In genomic region chr12:109995703-109996482, GRCh38 we compare ENCODE assay signal across 1 cellular context.
TF ChIP-seq lines count a peak whose summit lies in the region.

GIT2 (minus strand) TSS chr12:109996368; CDS start chr12:109996224, 144 bp downstream.

TF ChIP-seq in K562, 482 proteins besides CTCF, POLR2A, EP300 and RAD21 (continued from another document and continues in another):
- TF ChIP-seq, protein P1, sequence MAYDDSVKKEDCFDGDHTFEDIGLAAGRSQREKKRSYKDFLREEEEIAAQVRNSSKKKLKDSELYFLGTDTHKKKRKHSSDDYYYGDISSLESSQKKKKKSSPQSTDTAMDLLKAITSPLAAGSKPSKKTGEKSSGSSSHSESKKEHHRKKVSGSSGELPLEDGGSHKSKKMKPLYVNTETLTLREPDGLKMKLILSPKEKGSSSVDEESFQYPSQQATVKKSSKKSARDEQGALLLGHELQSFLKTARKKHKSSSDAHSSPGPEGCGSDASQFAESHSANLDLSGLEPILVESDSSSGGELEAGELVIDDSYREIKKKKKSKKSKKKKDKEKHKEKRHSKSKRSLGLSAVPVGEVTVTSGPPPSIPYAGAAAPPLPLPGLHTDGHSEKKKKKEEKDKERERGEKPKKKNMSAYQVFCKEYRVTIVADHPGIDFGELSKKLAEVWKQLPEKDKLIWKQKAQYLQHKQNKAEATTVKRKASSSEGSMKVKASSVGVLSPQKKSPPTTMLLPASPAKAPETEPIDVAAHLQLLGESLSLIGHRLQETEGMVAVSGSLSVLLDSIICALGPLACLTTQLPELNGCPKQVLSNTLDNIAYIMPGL (CRISPR knock-in tag; IDR thresholded peaks at IDR 0.05), result peak; percentile 68; the same call in 1 of the 2 replicates
- TF ChIP-seq HDAC8 (tag; IDR thresholded peaks at IDR 0.05), result no peak
- peak; percentile 25 for TF ChIP-seq CHD1 (IDR thresholded peaks at IDR 0.05; ENCODE audit: low read length)
- no peak for TF ChIP-seq ZNF318 (IDR thresholded peaks at IDR 0.05; ENCODE audit: borderline replicate concordance in 1 of 2, low read depth in 1 of 2)
- TF ChIP-seq, protein P2, sequence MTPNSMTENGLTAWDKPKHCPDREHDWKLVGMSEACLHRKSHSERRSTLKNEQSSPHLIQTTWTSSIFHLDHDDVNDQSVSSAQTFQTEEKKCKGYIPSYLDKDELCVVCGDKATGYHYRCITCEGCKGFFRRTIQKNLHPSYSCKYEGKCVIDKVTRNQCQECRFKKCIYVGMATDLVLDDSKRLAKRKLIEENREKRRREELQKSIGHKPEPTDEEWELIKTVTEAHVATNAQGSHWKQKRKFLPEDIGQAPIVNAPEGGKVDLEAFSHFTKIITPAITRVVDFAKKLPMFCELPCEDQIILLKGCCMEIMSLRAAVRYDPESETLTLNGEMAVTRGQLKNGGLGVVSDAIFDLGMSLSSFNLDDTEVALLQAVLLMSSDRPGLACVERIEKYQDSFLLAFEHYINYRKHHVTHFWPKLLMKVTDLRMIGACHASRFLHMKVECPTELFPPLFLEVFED (CRISPR knock-in tag; conservative IDR thresholded peaks at IDR 0.05), result no peak
- no peak for TF ChIP-seq TSC22D4 (tag; IDR thresholded peaks at IDR 0.05)
- TF ChIP-seq ATF7 (IDR thresholded peaks at IDR 0.05), result peak; percentile 83
- no peak for TF ChIP-seq MTA1 (IDR thresholded peaks at IDR 0.05; ENCODE audit: borderline replicate concordance)
- TF ChIP-seq, protein P3, sequence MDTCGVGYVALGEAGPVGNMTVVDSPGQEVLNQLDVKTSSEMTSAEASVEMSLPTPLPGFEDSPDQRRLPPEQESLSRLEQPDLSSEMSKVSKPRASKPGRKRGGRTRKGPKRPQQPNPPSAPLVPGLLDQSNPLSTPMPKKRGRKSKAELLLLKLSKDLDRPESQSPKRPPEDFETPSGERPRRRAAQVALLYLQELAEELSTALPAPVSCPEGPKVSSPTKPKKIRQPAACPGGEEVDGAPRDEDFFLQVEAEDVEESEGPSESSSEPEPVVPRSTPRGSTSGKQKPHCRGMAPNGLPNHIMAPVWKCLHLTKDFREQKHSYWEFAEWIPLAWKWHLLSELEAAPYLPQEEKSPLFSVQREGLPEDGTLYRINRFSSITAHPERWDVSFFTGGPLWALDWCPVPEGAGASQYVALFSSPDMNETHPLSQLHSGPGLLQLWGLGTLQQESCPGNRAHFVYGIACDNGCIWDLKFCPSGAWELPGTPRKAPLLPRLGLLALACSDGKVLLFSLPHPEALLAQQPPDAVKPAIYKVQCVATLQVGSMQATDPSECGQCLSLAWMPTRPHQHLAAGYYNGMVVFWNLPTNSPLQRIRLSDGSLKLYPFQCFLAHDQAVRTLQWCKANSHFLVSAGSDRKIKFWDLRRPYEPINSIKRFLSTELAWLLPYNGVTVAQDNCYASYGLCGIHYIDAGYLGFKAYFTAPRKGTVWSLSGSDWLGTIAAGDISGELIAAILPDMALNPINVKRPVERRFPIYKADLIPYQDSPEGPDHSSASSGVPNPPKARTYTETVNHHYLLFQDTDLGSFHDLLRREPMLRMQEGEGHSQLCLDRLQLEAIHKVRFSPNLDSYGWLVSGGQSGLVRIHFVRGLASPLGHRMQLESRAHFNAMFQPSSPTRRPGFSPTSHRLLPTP (IDR thresholded peaks at IDR 0.05; ENCODE audit: borderline replicate concordance, extremely low read depth, insufficient read length), result no peak
- no peak for TF ChIP-seq ZNF280B (CRISPR knock-in tag; IDR thresholded peaks at IDR 0.05)
- TF ChIP-seq SREBF1 (IDR thresholded peaks at IDR 0.05; ENCODE audit: borderline replicate concordance, low read depth, low read length), result no peak
- TF ChIP-seq CBX2 (IDR thresholded peaks at IDR 0.05; ENCODE audit: insufficient read depth, low read length, poor library complexity, severe bottlenecking), result no peak
- no peak for TF ChIP-seq ZNF695 (CRISPR knock-in tag; IDR thresholded peaks at IDR 0.05)
- no peak for TF ChIP-seq KAT8 (IDR thresholded peaks at IDR 0.05; ENCODE audit: low read depth)
- TF ChIP-seq, protein P4, sequence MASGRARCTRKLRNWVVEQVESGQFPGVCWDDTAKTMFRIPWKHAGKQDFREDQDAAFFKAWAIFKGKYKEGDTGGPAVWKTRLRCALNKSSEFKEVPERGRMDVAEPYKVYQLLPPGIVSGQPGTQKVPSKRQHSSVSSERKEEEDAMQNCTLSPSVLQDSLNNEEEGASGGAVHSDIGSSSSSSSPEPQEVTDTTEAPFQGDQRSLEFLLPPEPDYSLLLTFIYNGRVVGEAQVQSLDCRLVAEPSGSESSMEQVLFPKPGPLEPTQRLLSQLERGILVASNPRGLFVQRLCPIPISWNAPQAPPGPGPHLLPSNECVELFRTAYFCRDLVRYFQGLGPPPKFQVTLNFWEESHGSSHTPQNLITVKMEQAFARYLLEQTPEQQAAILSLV (tag; IDR thresholded peaks at IDR 0.05), result no peak
- 0 out of 4 replicates have a peak, but pooled peaks of 1 of the 2 experiments have one; percentile 9 for TF ChIP-seq RCOR1 (IDR thresholded peaks at IDR 0.05; ENCODE audit: borderline replicate concordance in 1 of 2, low read depth in 2 of 2, low read length in 2 of 2)
- TF ChIP-seq ZNF232 (CRISPR knock-in tag; IDR thresholded peaks at IDR 0.05), result peak; percentile 52; the same call in 1 of the 2 replicates
- TF ChIP-seq LARP7 (IDR thresholded peaks at IDR 0.05), result no peak
- TF ChIP-seq TAF15 (IDR thresholded peaks at IDR 0.05; ENCODE audit: low read depth, low read length), result no peak
- no peak for TF ChIP-seq THAP7 (CRISPR knock-in tag; IDR thresholded peaks at IDR 0.05)
- TF ChIP-seq NFE2L1 (tag; IDR thresholded peaks at IDR 0.05; ENCODE audit: borderline replicate concordance, low read depth), result no peak
- TF ChIP-seq ASH1L (IDR thresholded peaks at IDR 0.05; ENCODE audit: borderline replicate concordance, low read depth, partially characterized antibody), result no peak
- no peak for TF ChIP-seq SNAPC5 (CRISPR knock-in tag; IDR thresholded peaks at IDR 0.05)
- no peak for TF ChIP-seq ZNF212 (CRISPR knock-in tag; IDR thresholded peaks at IDR 0.05)
- TF ChIP-seq PKNOX1 (IDR thresholded peaks at IDR 0.05), result no peak
- TF ChIP-seq ZNF655 (CRISPR knock-in tag; IDR thresholded peaks at IDR 0.05), result no peak
- TF ChIP-seq LEF1 (IDR thresholded peaks at IDR 0.05), result no peak
- TF ChIP-seq ZBTB1 (CRISPR knock-in tag; IDR thresholded peaks at IDR 0.05; ENCODE audit: borderline replicate concordance, low read depth), result no peak
- TF ChIP-seq, protein P5, sequence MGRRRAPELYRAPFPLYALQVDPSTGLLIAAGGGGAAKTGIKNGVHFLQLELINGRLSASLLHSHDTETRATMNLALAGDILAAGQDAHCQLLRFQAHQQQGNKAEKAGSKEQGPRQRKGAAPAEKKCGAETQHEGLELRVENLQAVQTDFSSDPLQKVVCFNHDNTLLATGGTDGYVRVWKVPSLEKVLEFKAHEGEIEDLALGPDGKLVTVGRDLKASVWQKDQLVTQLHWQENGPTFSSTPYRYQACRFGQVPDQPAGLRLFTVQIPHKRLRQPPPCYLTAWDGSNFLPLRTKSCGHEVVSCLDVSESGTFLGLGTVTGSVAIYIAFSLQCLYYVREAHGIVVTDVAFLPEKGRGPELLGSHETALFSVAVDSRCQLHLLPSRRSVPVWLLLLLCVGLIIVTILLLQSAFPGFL (CRISPR knock-in tag; IDR thresholded peaks at IDR 0.05), result no peak
- no peak for TF ChIP-seq ZNF445 (CRISPR knock-in tag; IDR thresholded peaks at IDR 0.05; ENCODE audit: low read depth)
- no peak for TF ChIP-seq ZSCAN29 (IDR thresholded peaks at IDR 0.05)
- TF ChIP-seq, protein P6, sequence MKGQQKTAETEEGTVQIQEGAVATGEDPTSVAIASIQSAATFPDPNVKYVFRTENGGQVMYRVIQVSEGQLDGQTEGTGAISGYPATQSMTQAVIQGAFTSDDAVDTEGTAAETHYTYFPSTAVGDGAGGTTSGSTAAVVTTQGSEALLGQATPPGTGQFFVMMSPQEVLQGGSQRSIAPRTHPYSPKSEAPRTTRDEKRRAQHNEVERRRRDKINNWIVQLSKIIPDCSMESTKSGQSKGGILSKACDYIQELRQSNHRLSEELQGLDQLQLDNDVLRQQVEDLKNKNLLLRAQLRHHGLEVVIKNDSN (CRISPR knock-in tag; IDR thresholded peaks at IDR 0.05), result peak; percentile 98
